Comparison of ENCODE assay signal across 8 cellular contexts in genomic region chr11:95923730-95924413, GRCh38. TPM values are rescaled to one million over a fixed set of nuclear protein-coding genes. Genes with fewer than 3 reads are reported as not detected.
DNase-seq lines count a peak whose midpoint lies in the region; ATAC-seq, FAIRE-seq and TF ChIP-seq lines count a peak whose summit lies in the region.

MTMR2 (minus strand) TSS chr11:95924107; CDS start chr11:95923954, 153 bp downstream.

- H3K36me3 ChIP-seq in HAP-1 (replicated peaks): no peaks in the 10 kb centered on the region
- H3K36me3 ChIP-seq in MG63: no peaks in the 10 kb centered on the region
- no peaks in the 10 kb centered on the region for H3K36me3 ChIP-seq in psoas muscle (ENCODE audit: insufficient read depth in 1 of 2, low read depth in 1 of 2)

- H3K27ac ChIP-seq in angular gyrus (ENCODE audit: low read depth, low read length): peak within 1 kb of the TSS; percentile 95
- H3K27ac ChIP-seq in psoas muscle: peak within 1 kb of the TSS; percentile 88

- H3K9me3 ChIP-seq in HAP-1 (no peaks in the 10 kb centered on the region), MG63 (no peaks in the 10 kb centered on the region), psoas muscle (no peaks in the 10 kb centered on the region)

- in situ Hi-C loops in HAP-1 (cut with MboI; ENCODE audit: low sequenced_read_pairs): no loop called here

- DNase-seq in GM10266 (ENCODE audit: extremely low spot score) (peak; percentile 78), HAP-1 (ENCODE audit: low spot score in 2 of 2) (peak; percentile 68 to 84), MG63 (peak; percentile 83), left ventricle myocardium superior (peak; percentile 89), psoas muscle (peak; percentile 74 to 86), urothelium cell line (ENCODE audit: low spot score) (peak; percentile 86)

- no peaks in the 10 kb centered on the region for H3K27me3 ChIP-seq in HAP-1 (ENCODE audit: low read depth)
- no peaks in the 10 kb centered on the region for H3K27me3 ChIP-seq in MG63
- H3K27me3 ChIP-seq in psoas muscle (ENCODE audit: insufficient read depth in 3 of 3, low read length in 2 of 3): no peaks in the 10 kb centered on the region

- peak; percentile 53 for FAIRE-seq in urothelium cell line (lab: Jason Lieb, UNC)

- peaks cover 29% of the 10 kb centered on the region for H3K4me1 ChIP-seq in HAP-1
- peaks cover 19% of the 10 kb centered on the region for H3K4me1 ChIP-seq in psoas muscle

- H3K4me3 ChIP-seq in HAP-1 (peak within 1 kb of the TSS; percentile 86), MG63 (peak within 1 kb of the TSS; percentile 86), psoas muscle (peak within 1 kb of the TSS; percentile 77)

- ATAC-seq in left ventricle myocardium superior (peak; percentile 100), psoas muscle (peak; percentile 97 to 99 (median 98))

- WGBS in psoas muscle, 3 donors: 0 to 1% (median 1%) methylated on average over 48 to 49 of the region's 49 CpGs

- intact Hi-C loops in T-helper 1 cell treated with Interleukin-12 subunit alpha and Interleukin-12 subunit beta and Interleukin-4 antibody, amounts not matched to agents 30 ng/mL and 1 ng/mL, for 36 hours (cut with micrococcal nuclease): loop anchor here (1.0 to 10.0 kb wide), 6 partner anchors 133 to 952 kb away; partner anchors contain the start of genes CEP57, CWC15, KDM4D and MAML2
- intact Hi-C loops in left ventricle myocardium superior (cut with micrococcal nuclease) (no loop called here), psoas muscle (cut with DNase I) (no loop called here)

- no peak for TF ChIP-seq CTCF in GM10266 (IDR thresholded peaks at IDR 0.05; ENCODE audit: control insufficient read depth, insufficient read depth, low read depth, missing control alignments)
- no peak for TF ChIP-seq CTCF in psoas muscle (IDR thresholded peaks at IDR 0.05)

RNA-seq across cellular contexts. Expression of gene MTMR2, which starts in this region (rescaled TPM):
- total RNA-seq in MG63 (2014; rRNA removed; shearing (Covaris generic); ENCODE audit: low replicate concordance): 14.4 and 22.4 TPM in 2 replicates
- total RNA-seq in T-helper 1 cell treated with Interleukin-12 subunit alpha and Interleukin-12 subunit beta and Interleukin-4 antibody, amounts not matched to agents 30 ng/mL and 1 ng/mL, for 36 hours: 22.3 and 24.1 TPM in 2 replicates
- total RNA-seq in left ventricle myocardium superior: 17.3 TPM
- total RNA-seq in psoas muscle: 1 to 10 TPM; 7.1 to 9.0 (median 7.6) TPM
- 1 to 10 TPM; 5.4 to 9.9 (median 8.6) TPM for polyA plus RNA-seq in psoas muscle

Comparison
In these comparisons a context has a peak if more than half of its experiments do, and no peak if none do; other contexts are left out.
1. Peak in every context shown above with its lines: DNase-seq, ATAC-seq, H3K4me3 ChIP-seq and H3K27ac ChIP-seq.